Comparison of ENCODE assay signal across 8 cellular contexts in the genomic region with DNA sequence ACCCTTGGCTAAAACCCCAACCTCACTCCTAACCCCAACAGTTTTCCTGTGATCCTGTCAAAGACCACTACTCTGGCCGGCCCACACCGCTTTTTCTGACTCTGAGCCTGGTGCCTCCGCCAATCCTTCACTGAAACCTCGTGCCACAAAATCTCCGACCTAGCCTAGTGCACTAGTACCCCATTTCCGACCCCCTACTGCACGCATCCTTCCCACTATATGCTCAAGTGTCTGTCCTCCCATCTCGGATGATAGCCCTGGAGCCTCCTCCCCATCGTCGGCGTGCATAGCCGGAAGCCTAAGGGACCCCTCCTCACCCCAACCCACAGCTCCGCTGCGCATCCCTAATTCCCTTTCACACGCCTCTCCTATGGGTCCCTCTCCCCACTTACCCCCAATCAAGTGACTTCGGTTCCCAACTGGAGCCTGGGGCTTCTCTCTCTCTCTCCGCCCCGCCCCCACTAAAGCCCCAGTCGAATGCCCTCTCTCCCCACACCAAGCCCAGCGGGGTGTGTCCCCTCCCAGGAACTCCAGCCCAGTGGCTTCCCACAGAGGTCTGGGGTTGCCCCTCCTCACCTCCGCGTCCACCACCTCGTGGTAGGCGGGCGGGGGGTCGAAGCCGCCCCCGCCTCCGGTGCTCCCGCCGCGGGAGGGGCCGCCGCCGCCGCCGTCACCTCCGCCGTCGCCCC. TPM values are rescaled to one million over a fixed set of nuclear protein-coding genes. Genes with fewer than 3 reads are reported as not detected.
DNase-seq lines count a peak whose midpoint lies in the region; ATAC-seq and TF ChIP-seq lines count a peak whose summit lies in the region.

No MANE protein-coding gene starts in this region.

- peak overlapping the region; percentile 90 for H3K27ac ChIP-seq in HCT116 (ENCODE audit: low read depth, low read length)
- H3K27ac ChIP-seq in MM.1S (ENCODE audit: low read length): no peak overlapping the region
- peak overlapping the region; percentile 50 for H3K27ac ChIP-seq in stomach smooth muscle (ENCODE audit: low read length)

- POLR2A ChIA-PET in HCT116 (lab: Charles Lee): no interaction called here
- POLR2A ChIA-PET in activated CD4-positive, alpha-beta memory T cell treated with anti-CD3 and anti-CD28 coated beads for 36 hours (lab: Charles Lee): interaction anchor here (0.8 to 2.4 kb wide), 2 partner anchors 9 to 11 kb away, joined by 3 to 7 read pairs; no protein-coding TSS in a partner anchor

- H3K79me2 ChIP-seq in HCT116 (ENCODE audit: insufficient read depth, low read length): peaks cover 64% of the 10 kb centered on the region
- peaks cover 65% of the 10 kb centered on the region for H3K79me2 ChIP-seq in MM.1S (ENCODE audit: low read length)

- no TSS peak for BruUV-seq in HCT116 (replicated peaks; lab: Mats Ljungman, UMichigan)

- no peak for TF ChIP-seq POLR2A in HCT116 (IDR thresholded peaks at IDR 0.05; ENCODE audit: borderline replicate concordance, extremely low read depth, insufficient read depth, insufficient read length)

- H3K9ac ChIP-seq in HCT116 (ENCODE audit: low read length) (peak overlapping the region; percentile 91), MM.1S (ENCODE audit: low read length) (peak overlapping the region; percentile 85), stomach smooth muscle (ENCODE audit: low read length in 2 of 2) (peak overlapping the region; percentile 72 to 92)

- TF ChIP-seq RAD21 in HCT116 (IDR thresholded peaks at IDR 0.05; ENCODE audit: low read depth): no peak

- H2AFZ ChIP-seq in HCT116 (ENCODE audit: low read depth, low read length, poor library complexity, severe bottlenecking) (no peak overlapping the region), MM.1S (ENCODE audit: low read length) (no peak overlapping the region)

- H3K4me2 ChIP-seq in HCT116 (ENCODE audit: low read length) (peak overlapping the region; percentile 94), MM.1S (ENCODE audit: low read depth, low read length) (peak overlapping the region; percentile 93)

- H4K20me1 ChIP-seq in HCT116 (ENCODE audit: insufficient read depth) (no peaks in the 10 kb centered on the region; the same call in 1 of the 2 replicates), MM.1S (ENCODE audit: insufficient read depth, low read length) (no peaks in the 10 kb centered on the region; the same call in 1 of the 2 replicates)

- H3K4me3 Mint-ChIP-seq in activated CD4-positive, alpha-beta memory T cell treated with anti-CD3 and anti-CD28 coated beads for 36 hours: peak overlapping the region; percentile 94
- peak overlapping the region; percentile 96 for H3K4me3 Mint-ChIP-seq in endothelial cell (ENCODE audit: unreplicated experiment)

- H3K4me3 ChIP-seq in GM12864 (ENCODE audit: low read depth, low read length): peak overlapping the region; percentile 98
- H3K4me3 ChIP-seq in HCT116 (replicated peaks in 1 of 2; ENCODE audit: low read depth in 1 of 2, low read length in 2 of 2): peak overlapping the region; percentile 78 to 82
- peak overlapping the region; percentile 96 for H3K4me3 ChIP-seq in MM.1S (ENCODE audit: low read length)
- peak overlapping the region; percentile 55 for H3K4me3 ChIP-seq in mucosa of descending colon
- H3K4me3 ChIP-seq in stomach smooth muscle (ENCODE audit: low read length in 2 of 2): peak overlapping the region; percentile 89 to 90

- H3K4me1 ChIP-seq in HCT116 (ENCODE audit: control insufficient read depth in 1 of 2, insufficient read depth in 2 of 2, low read length in 2 of 2): peaks cover 13 to 32% of the 10 kb centered on the region in 2 experiments
- H3K4me1 ChIP-seq in MM.1S (ENCODE audit: low read length): peaks cover 27% of the 10 kb centered on the region
- peaks cover 25% of the 10 kb centered on the region for H3K4me1 ChIP-seq in mucosa of descending colon (ENCODE audit: low read depth)
- H3K4me1 ChIP-seq in stomach smooth muscle (ENCODE audit: control insufficient read depth, insufficient read depth, low read length): peaks cover 26% of the 10 kb centered on the region

- no peaks in the 10 kb centered on the region for H3K9me3 ChIP-seq in HCT116 (ENCODE audit: control insufficient read depth in 1 of 2, insufficient read depth in 1 of 2, low read depth in 1 of 2, low read length in 2 of 2)
- H3K9me3 ChIP-seq in MM.1S (replicated peaks; ENCODE audit: insufficient read depth, low read length): no peaks in the 10 kb centered on the region
- H3K9me3 ChIP-seq in mucosa of descending colon: no peaks in the 10 kb centered on the region
- no peaks in the 10 kb centered on the region for H3K9me3 ChIP-seq in stomach smooth muscle (ENCODE audit: control insufficient read depth in 2 of 2, low read length in 2 of 2)

- CTCF ChIA-PET in HCT116 (lab: Charles Lee): no interaction called here
- CTCF ChIA-PET in activated CD4-positive, alpha-beta memory T cell treated with anti-CD3 and anti-CD28 coated beads for 36 hours (lab: Charles Lee): interaction anchor here (1.9 to 2.5 kb wide), 2 partner anchors 25 to 71 kb away, joined by 4 to 13 read pairs; no protein-coding TSS in a partner anchor

- DNase-seq in GM12864 (ENCODE audit: low read depth) (no peak), HCT116 (ENCODE audit: low read depth, low spot score) (no peak), MM.1S (no peak), endothelial cell (ENCODE audit: low spot score) (peak; percentile 33), mucosa of descending colon (peak; percentile 59 to 80 (median 74)), NCI-H2196 (lab: John Stamatoyannopoulos, UW; ENCODE audit: unreplicated experiment) (no peak)
- peak; percentile 54 for DNase-seq in activated CD4-positive, alpha-beta memory T cell treated with anti-CD3 and anti-CD28 coated beads for 36 hours

- H3K4me1 Mint-ChIP-seq in activated CD4-positive, alpha-beta memory T cell treated with anti-CD3 and anti-CD28 coated beads for 36 hours (ENCODE audit: low read depth): peaks cover 62% of the 10 kb centered on the region
- H3K4me1 Mint-ChIP-seq in endothelial cell (ENCODE audit: unreplicated experiment): peaks cover 60% of the 10 kb centered on the region

- H3K9me2 ChIP-seq in HCT116 (ENCODE audit: insufficient read depth) (no peaks in the 10 kb centered on the region), MM.1S (replicated peaks; ENCODE audit: insufficient read depth, low read length) (no peaks in the 10 kb centered on the region)

- ATAC-seq in HCT116 (peak; percentile 36), mucosa of descending colon (peak; percentile 23)

- peaks cover 1% of the 10 kb centered on the region for H3K36me3 Mint-ChIP-seq in activated CD4-positive, alpha-beta memory T cell treated with anti-CD3 and anti-CD28 coated beads for 36 hours
- H3K36me3 Mint-ChIP-seq in endothelial cell (ENCODE audit: low read depth, unreplicated experiment): peaks cover 13% of the 10 kb centered on the region

- no peaks in the 10 kb centered on the region for H3K27me3 Mint-ChIP-seq in activated CD4-positive, alpha-beta memory T cell treated with anti-CD3 and anti-CD28 coated beads for 36 hours
- H3K27me3 Mint-ChIP-seq in endothelial cell (ENCODE audit: unreplicated experiment): peaks cover 7% of the 10 kb centered on the region

- no peak for TF ChIP-seq CTCF in GM12864 (IDR thresholded peaks at IDR 0.05; ENCODE audit: low read depth, low read length, missing control alignments)
- no peak for TF ChIP-seq CTCF in HCT116 (IDR thresholded peaks at IDR 0.05 in 2 of 3, conservative IDR thresholded peaks at IDR 0.05 in 1 of 3; ENCODE audit: borderline replicate concordance in 1 of 3, insufficient read depth in 1 of 3, low read depth in 2 of 3, low read length in 2 of 3)
- TF ChIP-seq CTCF in MM.1S (IDR thresholded peaks at IDR 0.05; ENCODE audit: low read length): no peak
- TF ChIP-seq CTCF in endothelial cell (IDR thresholded peaks at IDR 0.05; ENCODE audit: unreplicated experiment): no peak
- no peak for TF ChIP-seq CTCF in mucosa of descending colon (IDR thresholded peaks at IDR 0.05)

- H3K36me3 ChIP-seq in HCT116 (ENCODE audit: control insufficient read depth in 1 of 2, insufficient read depth in 2 of 2, low read length in 2 of 2) (no peaks in the 10 kb centered on the region), MM.1S (replicated peaks; ENCODE audit: insufficient read depth, low read length) (no peaks in the 10 kb centered on the region), mucosa of descending colon (ENCODE audit: low read depth) (no peaks in the 10 kb centered on the region), stomach smooth muscle (ENCODE audit: control insufficient read depth in 2 of 2, insufficient read depth in 2 of 2, low read length in 2 of 2) (no peaks in the 10 kb centered on the region)

- no peaks in the 10 kb centered on the region for H3K27me3 ChIP-seq in HCT116 (ENCODE audit: insufficient read depth, low read length)
- no peaks in the 10 kb centered on the region for H3K27me3 ChIP-seq in MM.1S (replicated peaks; ENCODE audit: insufficient read depth, low read length)
- no peaks in the 10 kb centered on the region for H3K27me3 ChIP-seq in stomach smooth muscle (ENCODE audit: control insufficient read depth in 1 of 2, insufficient read depth in 2 of 2, low read length in 2 of 2)

- intact Hi-C loops in HCT116 (cut with micrococcal nuclease): loop anchor here (5.0 kb wide), 1 partner anchor 72 kb away; no protein-coding TSS in a partner anchor
- intact Hi-C loops in activated CD4-positive, alpha-beta memory T cell treated with anti-CD3 and anti-CD28 coated beads for 36 hours (cut with micrococcal nuclease): loop anchor here (1.0 to 5.0 kb wide), 3 partner anchors 49 to 1162 kb away; a partner anchor contains a TSS
- intact Hi-C loops in mucosa of descending colon (cut with DNase I, micrococcal nuclease): no loop called here

- RAD21 ChIA-PET in HCT116 (lab: Charles Lee; ENCODE audit: low non-redundant PET in 1 of 2, low total read pairs in 2 of 2, uncharacterized antibody in 2 of 2, unreplicated experiment in 2 of 2): no interaction called here

- no peaks in the 10 kb centered on the region for H3K9me3 Mint-ChIP-seq in activated CD4-positive, alpha-beta memory T cell treated with anti-CD3 and anti-CD28 coated beads for 36 hours
- no peaks in the 10 kb centered on the region for H3K9me3 Mint-ChIP-seq in endothelial cell (ENCODE audit: unreplicated experiment)

- no peaks in the 10 kb centered on the region; the same call in 1 of the 2 replicates for H3F3A ChIP-seq in MM.1S (ENCODE audit: insufficient read depth, low read length)

- H3K27ac Mint-ChIP-seq in activated CD4-positive, alpha-beta memory T cell treated with anti-CD3 and anti-CD28 coated beads for 36 hours: peak overlapping the region; percentile 93
- H3K27ac Mint-ChIP-seq in endothelial cell (ENCODE audit: unreplicated experiment): peak overlapping the region; percentile 53

TF ChIP-seq in HCT116, 20 proteins besides CTCF, POLR2A, EP300 and RAD21 (continues in another document):
- TF ChIP-seq, protein P1, sequence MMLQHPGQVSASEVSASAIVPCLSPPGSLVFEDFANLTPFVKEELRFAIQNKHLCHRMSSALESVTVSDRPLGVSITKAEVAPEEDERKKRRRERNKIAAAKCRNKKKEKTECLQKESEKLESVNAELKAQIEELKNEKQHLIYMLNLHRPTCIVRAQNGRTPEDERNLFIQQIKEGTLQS (IDR thresholded peaks at IDR 0.05): no peak
- no peak for TF ChIP-seq CBX3 (IDR thresholded peaks at IDR 0.05; ENCODE audit: low read depth)

RNA-seq across cellular contexts. Expression of a gene that starts 0.8 kb away (rescaled TPM):
- 34.2 TPM for total RNA-seq in HCT116 (2021; ENCODE audit: unreplicated experiment)
- 12.0 and 12.8 TPM in 2 replicates for polyA plus RNA-seq in HCT116 (2012)
- total RNA-seq in activated CD4-positive, alpha-beta memory T cell treated with anti-CD3 and anti-CD28 coated beads for 36 hours: 10 to 100 TPM; 37.4 to 39.9 TPM
- total RNA-seq in endothelial cell (ENCODE audit: unreplicated experiment): 37.7 TPM
- total RNA-seq in mucosa of descending colon: 10 to 100 TPM; 35.5 to 51.1 (median 46.2) TPM

Comparison
In these comparisons a context has a peak if more than half of its experiments do, and no peak if none do; other contexts are left out.
1. DNase-seq: peak in activated CD4-positive, alpha-beta memory T cell treated with anti-CD3 and anti-CD28 coated beads for 36 hours (single experiment), endothelial cell (single experiment) and mucosa of descending colon (3 of 3); none in GM12864 (single experiment), HCT116 (single experiment), MM.1S (single experiment) and NCI-H2196 (single experiment).
2. intact Hi-C loops: an anchor here in HCT116 (5.0 kb wide) and activated CD4-positive, alpha-beta memory T cell treated with anti-CD3 and anti-CD28 coated beads for 36 hours (1.0 to 5.0 kb wide); none called in mucosa of descending colon.
3. Peak in every context shown above with its lines, with median percentiles within 50 percentile points of each other: H3K4me3 ChIP-seq and H3K9ac ChIP-seq.